Comparison of ENCODE assay signal across 8 cellular contexts in genomic region chr11:63974259-63975143, GRCh38. TPM values are rescaled to one million over a fixed set of nuclear protein-coding genes. Genes with fewer than 3 reads are reported as not detected.
DNase-seq lines count a peak whose midpoint lies in the region; ATAC-seq, FAIRE-seq and TF ChIP-seq lines count a peak whose summit lies in the region.

TSS of gene COX8A (plus strand) at chr11:63974620. CDS start at chr11:63974681, 61 bp downstream.

- TF ChIP-seq CTCF in WTC11 (IDR thresholded peaks at IDR 0.05) (no peak), cardiac fibroblast (IDR thresholded peaks at IDR 0.05; ENCODE audit: low read depth, low read length) (no peak)

- CTCF ChIA-PET in WTC11 (lab: Charles Lee) = interaction anchor here (0.8 to 1.4 kb wide), 8 partner anchors 13 to 178 kb away, joined by 3 to 5 read pairs (median 4); no protein-coding TSS in a partner anchor

- H3K36me3 Mint-ChIP-seq in WTC11 = peaks cover 7% of the 10 kb centered on the region

- peak within 1 kb of the TSS; percentile 92 to 97 for H3K27ac ChIP-seq in small intestine (ENCODE audit: low read depth in 1 of 2, low read length in 1 of 2)

- H3K4me1 Mint-ChIP-seq in WTC11 = peaks cover 36% of the 10 kb centered on the region

- peak; percentile 41 for FAIRE-seq in small intestine (lab: Jason Lieb, UNC)

- peaks cover 38% of the 10 kb centered on the region for H3K27me3 Mint-ChIP-seq in WTC11 (ENCODE audit: low read depth)

- peaks cover 0 to 8% of the 10 kb centered on the region in 2 donors for H3K4me1 ChIP-seq in small intestine (ENCODE audit: control insufficient read depth in 2 of 2, insufficient read depth in 1 of 2, low read depth in 1 of 2, low read length in 1 of 2)

- POLR2A ChIA-PET in WTC11 (lab: Charles Lee) = interaction anchor here (0.6 to 1.3 kb wide), 4 partner anchors 13 to 55 kb away, joined by 3 to 6 read pairs (median 4); no protein-coding TSS in a partner anchor

- H3K9me3 ChIP-seq in small intestine (ENCODE audit: control insufficient read depth, low read depth) = no peaks in the 10 kb centered on the region

- no peaks in the 10 kb centered on the region for H3K27me3 ChIP-seq in small intestine (ENCODE audit: control insufficient read depth in 2 of 2, insufficient read depth in 2 of 2, low read length in 2 of 2)

- DNase-seq in AG08395 (ENCODE audit: low spot score) (peak; percentile 99), NCI-H226 (peak; percentile 100), WTC11 (ENCODE audit: low spot score) (peak; percentile 95), cardiac fibroblast (ENCODE audit: low read depth in 2 of 2) (peak; percentile 100), iPS-NIHi11 (ENCODE audit: low spot score) (peak; percentile 93), small intestine (peak; percentile 100)

- H3K36me3 ChIP-seq in small intestine (ENCODE audit: control insufficient read depth in 2 of 2, insufficient read depth in 2 of 2, low read length in 2 of 2) = no peaks in the 10 kb centered on the region

- ATAC-seq in GM18909 (IDR thresholded peaks at IDR 0.05; ENCODE audit: poor library complexity, unreplicated experiment) = peak; percentile 96
- ATAC-seq in HG03175 (IDR thresholded peaks at IDR 0.05; ENCODE audit: unreplicated experiment) = peak; percentile 98
- ATAC-seq in WTC11 = peak; percentile 95

- 0% methylated on average over 62 to 67 of the region's 67 CpGs for WGBS in small intestine, 3 donors

- H3K9me3 Mint-ChIP-seq in WTC11 = peaks cover 4% of the 10 kb centered on the region; the same call in 1 of the 2 replicates

- H3K4me3 Mint-ChIP-seq in WTC11 = peak within 1 kb of the TSS; percentile 100

- H3K4me3 ChIP-seq in cardiac fibroblast (replicated peaks in 1 of 2; ENCODE audit: low read depth in 2 of 2, low read length in 2 of 2) (peak within 1 kb of the TSS; percentile 89 to 100), small intestine (ENCODE audit: low read depth in 1 of 2, low read length in 2 of 2) (peak within 1 kb of the TSS; percentile 73 to 90)

- H3K27ac Mint-ChIP-seq in WTC11 = peak within 1 kb of the TSS; percentile 100

TF ChIP-seq in WTC11, 78 proteins besides CTCF, POLR2A, EP300 and RAD21 (continues in another document):
- TF ChIP-seq E2F5 (CRISPR knock-in tag; IDR thresholded peaks at IDR 0.05) = peak; percentile 78
- no peak for TF ChIP-seq ZNF138 (CRISPR knock-in tag; conservative IDR thresholded peaks at IDR 0.05)
- 0 out of 2 replicates have a peak, but pooled peaks have one; percentile 58 for TF ChIP-seq ATF1 (CRISPR knock-in tag; IDR thresholded peaks at IDR 0.05)
- no peak for TF ChIP-seq HMGA2 (CRISPR knock-in tag; IDR thresholded peaks at IDR 0.05)
- TF ChIP-seq NFE2L1 (CRISPR knock-in tag; IDR thresholded peaks at IDR 0.05) = peak; percentile 28; the same call in 1 of the 2 replicates
- 0 out of 2 replicates have a peak, but pooled peaks have one; percentile 40 for TF ChIP-seq ZNF281 (CRISPR knock-in tag; IDR thresholded peaks at IDR 0.05)
- TF ChIP-seq FOXK1 (CRISPR knock-in tag; IDR thresholded peaks at IDR 0.05) = peak; percentile 78
- TF ChIP-seq NR3C1 (CRISPR knock-in tag; conservative IDR thresholded peaks at IDR 0.05; ENCODE audit: low read depth) = no peak
- TF ChIP-seq CREM (CRISPR knock-in tag; IDR thresholded peaks at IDR 0.05) = peak; percentile 93
- TF ChIP-seq MAX (CRISPR knock-in tag; IDR thresholded peaks at IDR 0.05) = peak; percentile 80
- TF ChIP-seq NR2C2 (CRISPR knock-in tag; IDR thresholded peaks at IDR 0.05) = no peak
- peak; percentile 88 for TF ChIP-seq ARID4B (CRISPR knock-in tag; IDR thresholded peaks at IDR 0.05; ENCODE audit: borderline replicate concordance)
- TF ChIP-seq CDX4 (CRISPR knock-in tag; IDR thresholded peaks at IDR 0.05; ENCODE audit: borderline replicate concordance) = no peak
- TF ChIP-seq MYBL2 (CRISPR knock-in tag; IDR thresholded peaks at IDR 0.05) = peak; percentile 96
- peak; percentile 80; the same call in 1 of the 2 replicates for TF ChIP-seq E2F4 (CRISPR knock-in tag; IDR thresholded peaks at IDR 0.05; ENCODE audit: borderline replicate concordance, low read depth)

RNA-seq across cellular contexts. Expression of gene COX8A, which starts in this region (rescaled TPM):
- total RNA-seq in WTC11 (2021) = 518 to 587 TPM (median 554 TPM) in 3 replicates
- 1,000 to 10,000 TPM; 1,384 to 1,570 (median 1,395) TPM for polyA plus RNA-seq in small intestine

Comparison
In these comparisons a context has a peak if more than half of its experiments do, and no peak if none do; other contexts are left out.
1. Peak in every context shown above with its lines: DNase-seq, ATAC-seq, H3K4me3 ChIP-seq and H3K27ac ChIP-seq.